Comparison of ENCODE assay signal across 11 cellular contexts in genomic region chr11:69122337-69122641, GRCh38. TPM values are rescaled to one million over a fixed set of nuclear protein-coding genes. Genes with fewer than 3 reads are reported as not detected.
DNase-seq lines count a peak whose midpoint lies in the region; ATAC-seq and TF ChIP-seq lines count a peak whose summit lies in the region.
"Had no signal": no experiment of that assay in that cellular context is flagged by ENCODE, and none has a peak within 500 bp of the region (broad histone marks: within the 10 kb centered on the region; RNA-seq: fewer than 3 reads in every experiment).

No MANE protein-coding gene starts in this region.

- peak overlapping the region; percentile 38 for H3K27ac ChIP-seq in CD4-positive, alpha-beta memory T cell (ENCODE audit: low read depth, low read length)
- H3K27ac ChIP-seq in Panc1 (ENCODE audit: low read length) (peak overlapping the region; percentile 94), heart right ventricle (peak overlapping the region in 8 of 10 donors; percentile 45 to 85 (median 72))

- H3K9me3 ChIP-seq in CD4-positive, alpha-beta memory T cell (ENCODE audit: control insufficient read depth in 1 of 2, low read length in 2 of 2): no peaks in the 10 kb centered on the region
- H3K9me3 ChIP-seq in Panc1 (ENCODE audit: control insufficient read depth, insufficient read depth, low read depth, low read length) (no peaks in the 10 kb centered on the region), heart right ventricle (peaks cover 0 to 9% (median 0%) of the 10 kb centered on the region in 11 donors)

- no peaks in the 10 kb centered on the region for H3K36me3 ChIP-seq in CD4-positive, alpha-beta memory T cell (ENCODE audit: insufficient read depth, low read length)
- H3K36me3 ChIP-seq in Panc1 (ENCODE audit: control insufficient read depth, insufficient read depth, low read length) (no peaks in the 10 kb centered on the region), heart right ventricle (no peaks in the 10 kb centered on the region)

- H3K36me3 Mint-ChIP-seq in CD4-positive, alpha-beta memory T cell: no peaks in the 10 kb centered on the region
- no peaks in the 10 kb centered on the region for H3K36me3 Mint-ChIP-seq in activated CD8-positive, alpha-beta memory T cell treated with anti-CD3 and anti-CD28 coated beads, Interleukin-2, amount 10 ng/mL, durations not matched to agents 7 days and 5 days

- intact Hi-C loops in CD4-positive, alpha-beta memory T cell (cut with micrococcal nuclease): no loop called here
- intact Hi-C loops in Panc1 (cut with micrococcal nuclease; ENCODE audit: unreplicated experiment): loop anchor here (5.0 kb wide), 1 partner anchor 175 kb away; no protein-coding TSS in a partner anchor
- intact Hi-C loops in heart right ventricle (cut with DNase I): loop anchor here in 5 of 10 donors (5.0 to 10.0 kb wide), 3 partner anchors 133 to 520 kb away; partner anchors contain the start of genes CCND1 (in 3 of the 5) and MYEOV (in 2 of the 5)
- intact Hi-C loops in posterior vena cava (cut with DNase I): no loop called here

- no peaks in the 10 kb centered on the region for H3K27me3 ChIP-seq in CD4-positive, alpha-beta memory T cell (ENCODE audit: insufficient read depth, low read length)
- H3K27me3 ChIP-seq in Panc1 (ENCODE audit: control insufficient read depth, insufficient read depth, low read length) (no peaks in the 10 kb centered on the region), heart right ventricle (no peaks in the 10 kb centered on the region)

- in situ Hi-C loops in Panc1 (cut with HindIII; ENCODE audit: low pct_unique_long_range_greater_than_20kb, low sequenced_read_pairs): no loop called here

- POLR2A ChIA-PET in CD4-positive, alpha-beta memory T cell (lab: Charles Lee; ENCODE audit: partially characterized antibody): no interaction called here
- POLR2A ChIA-PET in Panc1 (lab: Charles Lee): interaction anchor here (0.6 kb wide), 1 partner anchor 120 kb away, joined by 7 read pairs; no protein-coding TSS in a partner anchor

- BruUV-seq in Panc1 (replicated peaks; lab: Mats Ljungman, UMichigan): no TSS peak

- ATAC-seq in Panc1 (peak; percentile 42; the same call in 1 of the 2 replicates), heart right ventricle (peak in 1 of 8 donors; percentile 6)
- no peak for ATAC-seq in activated CD8-positive, alpha-beta memory T cell treated with anti-CD3 and anti-CD28 coated beads, Interleukin-2, amount 10 ng/mL, durations not matched to agents 7 days and 5 days

- H3K9me3 Mint-ChIP-seq in CD4-positive, alpha-beta memory T cell: peaks cover 0 to 6% (median 0%) of the 10 kb centered on the region in 8 donors
- H3K9me3 Mint-ChIP-seq in activated CD8-positive, alpha-beta memory T cell treated with anti-CD3 and anti-CD28 coated beads, Interleukin-2, amount 10 ng/mL, durations not matched to agents 7 days and 5 days (ENCODE audit: low read depth): no peaks in the 10 kb centered on the region

- peaks cover 25 to 43% (median 35%) of the 10 kb centered on the region in 4 donors for H3K4me1 Mint-ChIP-seq in CD4-positive, alpha-beta memory T cell
- H3K4me1 Mint-ChIP-seq in activated CD8-positive, alpha-beta memory T cell treated with anti-CD3 and anti-CD28 coated beads, Interleukin-2, amount 10 ng/mL, durations not matched to agents 7 days and 5 days: peaks cover 8% of the 10 kb centered on the region

- no peak for DNase-seq in CD4-positive, alpha-beta memory T cell
- DNase-seq in Panc1 (ENCODE audit: low read depth, low spot score) (no peak), heart right ventricle (no peak), posterior vena cava (ENCODE audit: low spot score) (peak; percentile 62), kidney tubule cell (ENCODE audit: low spot score) (no peak), mesenteric fat pad (ENCODE audit: low spot score) (no peak)
- no peak for DNase-seq in activated CD8-positive, alpha-beta memory T cell treated with anti-CD3 and anti-CD28 coated beads, Interleukin-2, amount 10 ng/mL, durations not matched to agents 7 days and 5 days
- no peak for DNase-seq in activated CD4-positive, alpha-beta T cell treated with anti-CD3 and anti-CD28 coated beads, Interleukin-2, amount 50 U/mL, for 48 hours
- DNase-seq: activated B cell treated with CpG ODN at 0.5 μM for 24 hours, foreskin melanocyte had no signal

- WGBS in heart right ventricle, 2 donors: 80 to 83% methylated on average over 9 of the region's 9 CpGs

- peaks cover 41% of the 10 kb centered on the region for H3K4me1 ChIP-seq in CD4-positive, alpha-beta memory T cell (ENCODE audit: insufficient read depth, low read length)
- H3K4me1 ChIP-seq in Panc1 (ENCODE audit: control insufficient read depth, insufficient read depth, low read length) (peaks cover 61% of the 10 kb centered on the region), heart right ventricle (peaks cover 12 to 34% (median 22%) of the 10 kb centered on the region in 9 donors)

- no peaks in the 10 kb centered on the region for H3K27me3 Mint-ChIP-seq in CD4-positive, alpha-beta memory T cell
- H3K27me3 Mint-ChIP-seq in activated CD8-positive, alpha-beta memory T cell treated with anti-CD3 and anti-CD28 coated beads, Interleukin-2, amount 10 ng/mL, durations not matched to agents 7 days and 5 days: no peaks in the 10 kb centered on the region

- TF ChIP-seq CTCF in Panc1 (IDR thresholded peaks at IDR 0.05) (no peak), heart right ventricle (IDR thresholded peaks at IDR 0.05) (no peak)

- H3K27ac Mint-ChIP-seq in CD4-positive, alpha-beta memory T cell: peak overlapping the region in 2 of 7 donors; percentile 42 to 76
- no peak overlapping the region for H3K27ac Mint-ChIP-seq in activated CD8-positive, alpha-beta memory T cell treated with anti-CD3 and anti-CD28 coated beads, Interleukin-2, amount 10 ng/mL, durations not matched to agents 7 days and 5 days
- H3K27ac Mint-ChIP-seq: activated B cell treated with CpG ODN at 0.5 μM for 24 hours had no signal

- peak overlapping the region in 1 of 2 donors; percentile 44 for H3K4me3 ChIP-seq in CD4-positive, alpha-beta memory T cell (ENCODE audit: low read length in 2 of 2)
- peak overlapping the region in 1 of 2 experiments; percentile 44; a peak in 2 of 4 replicates for H3K4me3 ChIP-seq in Panc1 (ENCODE audit: low read depth in 2 of 2, low read length in 2 of 2)
- peak overlapping the region in 1 of 10 donors; percentile 24 for H3K4me3 ChIP-seq in heart right ventricle

- peak overlapping the region in 5 of 8 donors; percentile 13 to 84 (median 82) for H3K4me3 Mint-ChIP-seq in CD4-positive, alpha-beta memory T cell
- no peak overlapping the region for H3K4me3 Mint-ChIP-seq in activated CD8-positive, alpha-beta memory T cell treated with anti-CD3 and anti-CD28 coated beads, Interleukin-2, amount 10 ng/mL, durations not matched to agents 7 days and 5 days

- CTCF ChIA-PET in CD4-positive, alpha-beta memory T cell (lab: Charles Lee; ENCODE audit: partially characterized antibody): no interaction called here
- CTCF ChIA-PET in Panc1 (lab: Charles Lee): interaction anchor here (1.0 kb wide), 1 partner anchor 9 kb away, joined by 6 read pairs; no protein-coding TSS in a partner anchor
- CTCF ChIA-PET in activated CD8-positive, alpha-beta memory T cell treated with anti-CD3 and anti-CD28 coated beads, Interleukin-2, amount 10 ng/mL, durations not matched to agents 7 days and 5 days (lab: Charles Lee): no interaction called here

RNA-seq across cellular contexts. Expression of gene SMIM38, which starts 33.4 kb away (rescaled TPM):
- under 1 TPM; 0.50 to 0.70 TPM for total RNA-seq in CD4-positive, alpha-beta memory T cell
- not detected for polyA plus RNA-seq in CD4-positive, alpha-beta memory T cell
- total RNA-seq in Panc1 (2021; ENCODE audit: unreplicated experiment): 0.46 TPM
- polyA plus RNA-seq in Panc1 (2012; ENCODE audit: insufficient read length): 0.15 TPM
- total RNA-seq in heart right ventricle: under 1 TPM in 9 of 10 donors, not detected in 1; 0.11 to 0.56 (median 0.18) TPM
- polyA plus RNA-seq in heart right ventricle: under 1 TPM; 0.07 to 0.22 TPM
- total RNA-seq in posterior vena cava: 1 to 10 TPM in 1 of 2 donors, under 1 TPM in 1; 0.76 to 1.4 TPM
- under 1 TPM; 0.26 to 0.56 TPM for total RNA-seq in activated CD8-positive, alpha-beta memory T cell treated with anti-CD3 and anti-CD28 coated beads, Interleukin-2, amount 10 ng/mL, durations not matched to agents 7 days and 5 days
- total RNA-seq in mesenteric fat pad: 0.29 TPM
- total RNA-seq: RPMI7951 had no signal

Comparison
In these comparisons a context has a peak if more than half of its experiments do, and no peak if none do; other contexts are left out.
1. H3K27ac ChIP-seq: peak in every context shown above with its lines; median percentile 94 in Panc1; 72 in heart right ventricle; 38 in CD4-positive, alpha-beta memory T cell.